In genomic region chr6:140320799-140321099, GRCh38 we compare ENCODE assay signal across 15 cellular contexts.
DNase-seq lines count a peak whose midpoint lies in the region; ATAC-seq and TF ChIP-seq lines count a peak whose summit lies in the region.
"Had no signal": no experiment of that assay in that cellular context is flagged by ENCODE, and none has a peak within 500 bp of the region (broad histone marks: within the 10 kb centered on the region; RNA-seq: fewer than 3 reads in every experiment).

No MANE protein-coding gene starts in this region.

- H3K4me1 Mint-ChIP-seq in CD14-positive monocyte: peaks cover 29% of the 10 kb centered on the region
- H3K4me1 Mint-ChIP-seq in T-helper 17 cell: peaks cover 2% of the 10 kb centered on the region
- H3K4me1 Mint-ChIP-seq in T-cell: peaks cover 0 to 3% (median 2%) of the 10 kb centered on the region in 3 donors
- H3K4me1 Mint-ChIP-seq: activated T-helper 17 cell treated with anti-CD3 and anti-CD28 coated beads, Interleukin-2, amount 50 U/mL, for 72 hours had no signal

- peak overlapping the region; percentile 42 for H3K27ac ChIP-seq in left ventricle myocardium inferior (replicated peaks)
- H3K27ac ChIP-seq in osteoblast (ENCODE audit: low read depth, low read length): no peak overlapping the region

- H3K9me3 Mint-ChIP-seq in CD14-positive monocyte (peaks cover 3 to 6% (median 4%) of the 10 kb centered on the region in 7 donors), T-cell (no peaks in the 10 kb centered on the region)
- H3K9me3 Mint-ChIP-seq: activated T-helper 17 cell treated with anti-CD3 and anti-CD28 coated beads, Interleukin-2, amount 50 U/mL, for 72 hours; natural killer cell treated with Interleukin-12 subunit alpha and Interleukin-12 subunit beta and Interleukin-15 and Interleukin-18, amount 100 ng/mL, for 72 hours had no signal

- H3K4me2 ChIP-seq in osteoblast (ENCODE audit: insufficient read depth, low read length): peak overlapping the region; percentile 22

- H3K27ac Mint-ChIP-seq in CD14-positive monocyte (peak overlapping the region; percentile 56 to 89 (median 77)), T-helper 17 cell (no peak overlapping the region), T-cell (no peak overlapping the region)
- H3K27ac Mint-ChIP-seq: activated T-helper 17 cell treated with anti-CD3 and anti-CD28 coated beads, Interleukin-2, amount 50 U/mL, for 72 hours; natural killer cell treated with Interleukin-12 subunit alpha and Interleukin-12 subunit beta and Interleukin-15 and Interleukin-18, amount 100 ng/mL, for 72 hours had no signal

- no peaks in the 10 kb centered on the region for H3K9me3 ChIP-seq in T-helper 17 cell (ENCODE audit: control insufficient read depth, low read length, poor library complexity, severe bottlenecking)
- peaks cover 3% of the 10 kb centered on the region for H3K9me3 ChIP-seq in left ventricle myocardium inferior (replicated peaks)
- H3K9me3 ChIP-seq in osteoblast (ENCODE audit: low read depth, low read length): no peaks in the 10 kb centered on the region
- H3K9me3 ChIP-seq: adrenal gland had no signal

- H3K27me3 Mint-ChIP-seq in CD14-positive monocyte (ENCODE audit: low read depth in 3 of 3): no peaks in the 10 kb centered on the region
- no peaks in the 10 kb centered on the region for H3K27me3 Mint-ChIP-seq in T-helper 17 cell
- no peaks in the 10 kb centered on the region for H3K27me3 Mint-ChIP-seq in T-cell
- H3K27me3 Mint-ChIP-seq: activated T-helper 17 cell treated with anti-CD3 and anti-CD28 coated beads, Interleukin-2, amount 50 U/mL, for 72 hours; natural killer cell treated with Interleukin-12 subunit alpha and Interleukin-12 subunit beta and Interleukin-15 and Interleukin-18, amount 100 ng/mL, for 72 hours had no signal

- TF ChIP-seq CTCF in CD14-positive monocyte (IDR thresholded peaks at IDR 0.05): no peak
- TF ChIP-seq CTCF in left ventricle myocardium inferior (IDR thresholded peaks at IDR 0.05; ENCODE audit: borderline replicate concordance): no peak
- TF ChIP-seq CTCF in osteoblast (IDR thresholded peaks at IDR 0.05; ENCODE audit: extremely low read depth, low read depth, low read length): no peak

- peak overlapping the region; percentile 52 for H2AFZ ChIP-seq in osteoblast (ENCODE audit: low read length)

- no peak overlapping the region for H3K4me3 Mint-ChIP-seq in CD14-positive monocyte
- H3K4me3 Mint-ChIP-seq in T-helper 17 cell: peak overlapping the region; percentile 2
- H3K4me3 Mint-ChIP-seq in T-cell: no peak overlapping the region
- H3K4me3 Mint-ChIP-seq: activated T-helper 17 cell treated with anti-CD3 and anti-CD28 coated beads, Interleukin-2, amount 50 U/mL, for 72 hours; H9; natural killer cell treated with Interleukin-12 subunit alpha and Interleukin-12 subunit beta and Interleukin-15 and Interleukin-18, amount 100 ng/mL, for 72 hours had no signal

- no peak for ATAC-seq in T-helper 17 cell
- ATAC-seq in GM21423 (IDR thresholded peaks at IDR 0.05; ENCODE audit: unreplicated experiment): no peak
- ATAC-seq in T-cell (replicated peaks in 1 of 4): no peak
- ATAC-seq in GM21381 (IDR thresholded peaks at IDR 0.05; ENCODE audit: unreplicated experiment): no peak
- ATAC-seq: activated T-helper 17 cell treated with anti-CD3 and anti-CD28 coated beads, Interleukin-2, amount 50 U/mL, for 72 hours; natural killer cell treated with Interleukin-12 subunit alpha and Interleukin-12 subunit beta and Interleukin-15 and Interleukin-18, amount 100 ng/mL, for 72 hours had no signal

- H3K27me3 ChIP-seq in left ventricle myocardium inferior (ENCODE audit: low read depth) (no peaks in the 10 kb centered on the region), osteoblast (ENCODE audit: insufficient read depth, low read length) (no peaks in the 10 kb centered on the region)
- H3K27me3 ChIP-seq: adrenal gland had no signal

- intact Hi-C loops in CD14-positive monocyte (cut with micrococcal nuclease): no loop called here
- intact Hi-C loops in left ventricle myocardium inferior (cut with micrococcal nuclease): no loop called here

- CTCF ChIA-PET in T-cell (lab: Charles Lee): no interaction called here

- H3K4me3 ChIP-seq in left ventricle myocardium inferior (no peak overlapping the region), osteoblast (ENCODE audit: insufficient read depth, low read length) (no peak overlapping the region)
- H3K4me3 ChIP-seq: adrenal gland had no signal

- DNase-seq in CD14-positive monocyte (ENCODE audit: low spot score) (no peak), T-helper 17 cell (no peak), left ventricle myocardium inferior (no peak), osteoblast (ENCODE audit: insufficient read length, low spot score, missing footprints) (no peak), T-cell (no peak), NCI-H526 treated with DMSO at 0.1 percent for 48 hours (lab: John Stamatoyannopoulos, UW) (no peak)
- DNase-seq: foreskin fibroblast, H9, NCI-H187, NCI-H446 had no signal

- no peaks in the 10 kb centered on the region for H3K36me3 ChIP-seq in left ventricle myocardium inferior
- no peaks in the 10 kb centered on the region for H3K36me3 ChIP-seq in osteoblast (ENCODE audit: insufficient read depth, low read length)
- H3K36me3 ChIP-seq: adrenal gland had no signal

- POLR2A ChIA-PET in T-cell (lab: Charles Lee): no interaction called here

- H3K36me3 Mint-ChIP-seq in CD14-positive monocyte: no peaks in the 10 kb centered on the region
- no peaks in the 10 kb centered on the region for H3K36me3 Mint-ChIP-seq in T-helper 17 cell (ENCODE audit: low read depth)
- H3K36me3 Mint-ChIP-seq in T-cell: no peaks in the 10 kb centered on the region
- H3K36me3 Mint-ChIP-seq: natural killer cell treated with Interleukin-12 subunit alpha and Interleukin-12 subunit beta and Interleukin-15 and Interleukin-18, amount 100 ng/mL, for 72 hours had no signal

- H3K79me2 ChIP-seq in osteoblast (ENCODE audit: insufficient read depth, low read length): no peaks in the 10 kb centered on the region

- H3K4me1 ChIP-seq in left ventricle myocardium inferior: peaks cover 38% of the 10 kb centered on the region
- H3K4me1 ChIP-seq in osteoblast (ENCODE audit: insufficient read depth, low read length): peaks cover 4% of the 10 kb centered on the region

- H4K20me1 ChIP-seq in osteoblast (ENCODE audit: insufficient read depth, low read length): no peaks in the 10 kb centered on the region

Comparison
In these comparisons a context has a peak if more than half of its experiments do, and no peak if none do; other contexts are left out.
1. H3K27ac Mint-ChIP-seq: peak in CD14-positive monocyte (7 of 7); none in T-helper 17 cell (single experiment) and T-cell (0 of 2).